In genomic region chr16:20308266-20308665, GRCh38 we compare ENCODE assay signal across 43 cellular contexts. TPM values are rescaled to one million over a fixed set of nuclear protein-coding genes. Genes with fewer than 3 reads are reported as not detected.
"Had no signal": no experiment of that assay in that cellular context is flagged by ENCODE, and none has a peak within 500 bp of the region (broad histone marks: within the 10 kb centered on the region; RNA-seq: fewer than 3 reads in every experiment).

No MANE protein-coding gene starts in this region.

- H3K27me3 Mint-ChIP-seq: activated naive CD4-positive, alpha-beta T cell treated with anti-CD3 and anti-CD28 coated beads, Interleukin-2, amount 10 ng/mL, durations not matched to agents 7 days and 5 days; activated naive CD8-positive, alpha-beta T cell treated with anti-CD3 and anti-CD28 coated beads, Interleukin-2, amount 50 U/mL, for 24 hours had no signal

- ATAC-seq: activated naive CD4-positive, alpha-beta T cell treated with anti-CD3 and anti-CD28 coated beads, Interleukin-2, amount 50 U/mL, for 72 hours; activated naive CD8-positive, alpha-beta T cell treated with anti-CD3 and anti-CD28 coated beads, Interleukin-2, amount 50 U/mL, for 24 hours; activated T-cell treated with anti-CD3 and anti-CD28 coated beads, Interleukin-2, amount 50 U/mL, for 4 hours; activated T-cell treated with anti-CD3 and anti-CD28 coated beads, Interleukin-2, amount 50 U/mL, for 72 hours; activated T-helper 17 cell treated with anti-CD3 and anti-CD28 coated beads, Interleukin-2, amount 50 U/mL, for 72 hours had no signal

- H3K36me3 Mint-ChIP-seq: activated naive CD4-positive, alpha-beta T cell treated with anti-CD3 and anti-CD28 coated beads, Interleukin-2, amount 10 ng/mL, durations not matched to agents 7 days and 5 days; activated naive CD4-positive, alpha-beta T cell treated with anti-CD3 and anti-CD28 coated beads, Interleukin-2, amount 50 U/mL, for 24 hours; activated naive CD4-positive, alpha-beta T cell treated with anti-CD3 and anti-CD28 coated beads, Interleukin-2, amount 50 U/mL, for 72 hours; activated naive CD8-positive, alpha-beta T cell; activated naive CD8-positive, alpha-beta T cell treated with anti-CD3 and anti-CD28 coated beads for 36 hours; activated naive CD8-positive, alpha-beta T cell treated with anti-CD3 and anti-CD28 coated beads, Interleukin-2, amount 10 ng/mL, durations not matched to agents 7 days and 5 days; brain had no signal

- H3K4me1 Mint-ChIP-seq: activated naive CD4-positive, alpha-beta T cell treated with anti-CD3 and anti-CD28 coated beads, Interleukin-2, amount 10 ng/mL, durations not matched to agents 7 days and 5 days; activated naive CD4-positive, alpha-beta T cell treated with anti-CD3 and anti-CD28 coated beads, Interleukin-2, amount 50 U/mL, for 24 hours; activated naive CD8-positive, alpha-beta T cell treated with anti-CD3 and anti-CD28 coated beads for 36 hours; activated naive CD8-positive, alpha-beta T cell treated with anti-CD3 and anti-CD28 coated beads, Interleukin-2, amount 10 ng/mL, durations not matched to agents 7 days and 5 days; activated naive CD8-positive, alpha-beta T cell treated with anti-CD3 and anti-CD28 coated beads, Interleukin-2, amount 50 U/mL, for 24 hours; activated T-helper 17 cell treated with anti-CD3 and anti-CD28 coated beads, Interleukin-2, amount 50 U/mL, for 72 hours; brain; central memory CD8-positive, alpha-beta T cell had no signal

- H3K4me3 Mint-ChIP-seq: activated naive CD4-positive, alpha-beta T cell treated with anti-CD3 and anti-CD28 coated beads for 36 hours; activated naive CD4-positive, alpha-beta T cell treated with anti-CD3 and anti-CD28 coated beads, Interleukin-2, amount 10 ng/mL, durations not matched to agents 7 days and 5 days; activated naive CD4-positive, alpha-beta T cell treated with anti-CD3 and anti-CD28 coated beads, Interleukin-2, amount 50 U/mL, for 24 hours; activated naive CD8-positive, alpha-beta T cell; activated naive CD8-positive, alpha-beta T cell treated with anti-CD3 and anti-CD28 coated beads for 36 hours; activated naive CD8-positive, alpha-beta T cell treated with anti-CD3 and anti-CD28 coated beads, Interleukin-2, amount 10 ng/mL, durations not matched to agents 7 days and 5 days; activated naive CD8-positive, alpha-beta T cell treated with anti-CD3 and anti-CD28 coated beads, Interleukin-2, amount 50 U/mL, for 24 hours; activated T-cell treated with anti-CD3 and anti-CD28 coated beads, Interleukin-2, amount 50 U/mL, for 24 hours; activated T-cell treated with anti-CD3 and anti-CD28 coated beads, Interleukin-2, amount 50 U/mL, for 4 hours; activated T-cell treated with anti-CD3 and anti-CD28 coated beads, Interleukin-2, amount 50 U/mL, for 72 hours; activated T-helper 1 cell treated with anti-CD3 and anti-CD28 coated beads, Interleukin-12 subunit alpha, Interleukin-12 subunit beta, Interleukin-2, Interleukin-4 antibody, amounts not matched to agents 30 ng/mL and 10 ng/mL and 1 ng/mL, durations not matched to agents 14 hours and 24 hours and 36 hours; activated T-helper 17 cell treated with anti-CD3 and anti-CD28 coated beads, Interleukin-2, amount 50 U/mL, for 72 hours; brain; central memory CD8-positive, alpha-beta T cell had no signal

- H3K9me3 Mint-ChIP-seq: activated naive CD4-positive, alpha-beta T cell treated with anti-CD3 and anti-CD28 coated beads for 36 hours; activated naive CD4-positive, alpha-beta T cell treated with anti-CD3 and anti-CD28 coated beads, Interleukin-2, amount 10 ng/mL, durations not matched to agents 7 days and 5 days; activated naive CD4-positive, alpha-beta T cell treated with anti-CD3 and anti-CD28 coated beads, Interleukin-2, amount 50 U/mL, for 24 hours; activated naive CD8-positive, alpha-beta T cell treated with anti-CD3 and anti-CD28 coated beads for 36 hours; activated naive CD8-positive, alpha-beta T cell treated with anti-CD3 and anti-CD28 coated beads, Interleukin-2, amount 10 ng/mL, durations not matched to agents 7 days and 5 days; activated naive CD8-positive, alpha-beta T cell treated with anti-CD3 and anti-CD28 coated beads, Interleukin-2, amount 50 U/mL, for 24 hours; activated T-cell treated with anti-CD3 and anti-CD28 coated beads, Interleukin-2, amount 50 U/mL, for 24 hours; activated T-helper 1 cell treated with anti-CD3 and anti-CD28 coated beads, Interleukin-12 subunit alpha, Interleukin-12 subunit beta, Interleukin-2, Interleukin-4 antibody, amounts not matched to agents 30 ng/mL and 10 ng/mL and 1 ng/mL, durations not matched to agents 14 hours and 24 hours and 36 hours; activated T-helper 17 cell treated with anti-CD3 and anti-CD28 coated beads, Interleukin-2, amount 50 U/mL, for 72 hours; activated T-helper 2 cell treated with anti-CD3 and anti-CD28 coated beads, Interferon-gamma antibody, Interleukin-2, Interleukin-4, amounts not matched to agents 10 μg/mL and 5 μg/mL and 100 μg/mL, durations not matched to agents 14 hours and 24 hours and 36 hours had no signal

- FAIRE-seq: astrocyte, bronchial epithelial cell had no signal

- H3K27ac ChIP-seq: adrenal gland, ascending aorta, brain microvascular endothelial cell, breast epithelium, cardiac muscle cell had no signal

- H3K27ac Mint-ChIP-seq: activated naive CD4-positive, alpha-beta T cell treated with anti-CD3 and anti-CD28 coated beads for 36 hours; activated naive CD4-positive, alpha-beta T cell treated with anti-CD3 and anti-CD28 coated beads, Interleukin-2, amount 10 ng/mL, durations not matched to agents 7 days and 5 days; activated naive CD4-positive, alpha-beta T cell treated with anti-CD3 and anti-CD28 coated beads, Interleukin-2, amount 50 U/mL, for 24 hours; activated naive CD4-positive, alpha-beta T cell treated with anti-CD3 and anti-CD28 coated beads, Interleukin-2, amount 50 U/mL, for 72 hours; activated naive CD8-positive, alpha-beta T cell; activated naive CD8-positive, alpha-beta T cell treated with anti-CD3 and anti-CD28 coated beads for 36 hours; activated naive CD8-positive, alpha-beta T cell treated with anti-CD3 and anti-CD28 coated beads, Interleukin-2, amount 10 ng/mL, durations not matched to agents 7 days and 5 days; activated naive CD8-positive, alpha-beta T cell treated with anti-CD3 and anti-CD28 coated beads, Interleukin-2, amount 50 U/mL, for 24 hours; activated T-cell treated with anti-CD3 and anti-CD28 coated beads, Interleukin-2, amount 50 U/mL, for 24 hours; activated T-cell treated with anti-CD3 and anti-CD28 coated beads, Interleukin-2, amount 50 U/mL, for 72 hours; activated T-helper 1 cell treated with anti-CD3 and anti-CD28 coated beads, Interleukin-12 subunit alpha, Interleukin-12 subunit beta, Interleukin-2, Interleukin-4 antibody, amounts not matched to agents 30 ng/mL and 10 ng/mL and 1 ng/mL, durations not matched to agents 14 hours and 24 hours and 36 hours; activated T-helper 17 cell treated with anti-CD3 and anti-CD28 coated beads, Interleukin-2, amount 50 U/mL, for 72 hours; activated T-helper 2 cell treated with anti-CD3 and anti-CD28 coated beads, Interferon-gamma antibody, Interleukin-2, Interleukin-4, amounts not matched to agents 10 μg/mL and 5 μg/mL and 100 μg/mL, durations not matched to agents 14 hours and 24 hours and 36 hours; brain had no signal

- H3K27me3 ChIP-seq: adrenal gland, ascending aorta, brain microvascular endothelial cell, breast epithelium, cardiac muscle cell had no signal

- H3K4me1 ChIP-seq: adrenal gland, ascending aorta, breast epithelium had no signal

- H3K9me3 ChIP-seq: adrenal gland, ascending aorta, breast epithelium had no signal

- DNase-seq: activated effector memory CD4-positive, alpha-beta T cell treated with anti-CD3 and anti-CD28 coated beads, Interleukin-2, amount 50 U/mL, for 16 hours; activated effector memory CD4-positive, alpha-beta T cell treated with Interleukin-2 at 50 U/mL for 16 hours; activated gamma-delta T cell; activated gamma-delta T cell treated with Interleukin-2 at 50 U/mL for 16 hours; activated naive CD4-positive, alpha-beta T cell; activated naive CD4-positive, alpha-beta T cell treated with anti-CD3 and anti-CD28 coated beads for 36 hours; activated naive CD4-positive, alpha-beta T cell treated with anti-CD3 and anti-CD28 coated beads, Interleukin-2, amount 10 ng/mL, durations not matched to agents 7 days and 5 days; activated naive CD4-positive, alpha-beta T cell treated with anti-CD3 and anti-CD28 coated beads, Interleukin-2, amount 50 U/mL, for 16 hours; activated naive CD4-positive, alpha-beta T cell treated with Interleukin-2 at 50 U/mL for 16 hours; activated naive CD8-positive, alpha-beta T cell treated with anti-CD3 and anti-CD28 coated beads for 36 hours; activated naive CD8-positive, alpha-beta T cell treated with anti-CD3 and anti-CD28 coated beads, Interleukin-2, amount 10 ng/mL, durations not matched to agents 7 days and 5 days; activated naive CD8-positive, alpha-beta T cell treated with anti-CD3 and anti-CD28 coated beads, Interleukin-2, amount 50 U/mL, for 24 hours; activated T-cell treated with anti-CD3 and anti-CD28 coated beads for 4 hours; activated T-cell treated with anti-CD3 and anti-CD28 coated beads, Interleukin-2, amount 50 U/mL, for 1 hour; activated T-cell treated with anti-CD3 and anti-CD28 coated beads, Interleukin-2, amount 50 U/mL, for 24 hours; activated T-cell treated with anti-CD3 and anti-CD28 coated beads, Interleukin-2, amount 50 U/mL, for 4 hours; activated T-cell treated with anti-CD3 and anti-CD28 coated beads, Interleukin-2, amount 50 U/mL, for 48 hours; activated T-cell treated with anti-CD3 and anti-CD28 coated beads, Interleukin-2, amount 50 U/mL, for 72 hours; adrenal gland; amniotic stem cell; amygdala; anterior cingulate cortex; aorta; brain microvascular endothelial cell; caudate nucleus; central memory CD4-positive, alpha-beta T cell; cerebellar nuclear complex had no signal

- H3K36me3 ChIP-seq: adrenal gland, ascending aorta, brain microvascular endothelial cell, breast epithelium, cardiac muscle cell had no signal

- H3K4me3 ChIP-seq: adrenal gland, ascending aorta, breast epithelium, cardiac muscle cell had no signal

RNA-seq across cellular contexts. Expression of gene GP2, which starts 19.0 kb away (rescaled TPM):
- total RNA-seq: activated naive CD4-positive, alpha-beta T cell treated with anti-CD3 and anti-CD28 coated beads for 36 hours; activated naive CD4-positive, alpha-beta T cell treated with anti-CD3 and anti-CD28 coated beads, Interleukin-2, amount 50 U/mL, for 72 hours; activated naive CD8-positive, alpha-beta T cell treated with anti-CD3 and anti-CD28 coated beads for 36 hours; activated naive CD8-positive, alpha-beta T cell treated with anti-CD3 and anti-CD28 coated beads, Interleukin-2, amount 10 ng/mL, durations not matched to agents 7 days and 5 days; activated T-cell treated with anti-CD3 and anti-CD28 coated beads, Interleukin-2, amount 50 U/mL, for 72 hours; activated T-helper 1 cell treated with anti-CD3 and anti-CD28 coated beads, Interleukin-12 subunit alpha, Interleukin-12 subunit beta, Interleukin-2, Interleukin-4 antibody, amounts not matched to agents 30 ng/mL and 10 ng/mL and 1 ng/mL, durations not matched to agents 14 hours and 24 hours and 36 hours; activated T-helper 17 cell treated with anti-CD3 and anti-CD28 coated beads, Interleukin-2, amount 50 U/mL, for 72 hours; activated T-helper 2 cell treated with anti-CD3 and anti-CD28 coated beads, Interferon-gamma antibody, Interleukin-2, Interleukin-4, amounts not matched to agents 10 μg/mL and 5 μg/mL and 100 μg/mL, durations not matched to agents 14 hours and 24 hours and 36 hours; astrocyte; bronchial epithelial cell; cardiac muscle cell; cardiac septum; cerebellum; chondrocyte had no signal
- polyA plus RNA-seq: cardiac muscle cell had no signal

RNA-seq across cellular contexts. Expression of gene UMOD, which starts 44.2 kb away (rescaled TPM):
- total RNA-seq: activated naive CD4-positive, alpha-beta T cell treated with anti-CD3 and anti-CD28 coated beads for 36 hours; activated naive CD4-positive, alpha-beta T cell treated with anti-CD3 and anti-CD28 coated beads, Interleukin-2, amount 50 U/mL, for 72 hours; activated naive CD8-positive, alpha-beta T cell treated with anti-CD3 and anti-CD28 coated beads for 36 hours; activated naive CD8-positive, alpha-beta T cell treated with anti-CD3 and anti-CD28 coated beads, Interleukin-2, amount 10 ng/mL, durations not matched to agents 7 days and 5 days; activated T-cell treated with anti-CD3 and anti-CD28 coated beads, Interleukin-2, amount 50 U/mL, for 4 hours; activated T-cell treated with anti-CD3 and anti-CD28 coated beads, Interleukin-2, amount 50 U/mL, for 72 hours; activated T-helper 1 cell treated with anti-CD3 and anti-CD28 coated beads, Interleukin-12 subunit alpha, Interleukin-12 subunit beta, Interleukin-2, Interleukin-4 antibody, amounts not matched to agents 30 ng/mL and 10 ng/mL and 1 ng/mL, durations not matched to agents 14 hours and 24 hours and 36 hours; activated T-helper 17 cell treated with anti-CD3 and anti-CD28 coated beads, Interleukin-2, amount 50 U/mL, for 72 hours; activated T-helper 2 cell treated with anti-CD3 and anti-CD28 coated beads, Interferon-gamma antibody, Interleukin-2, Interleukin-4, amounts not matched to agents 10 μg/mL and 5 μg/mL and 100 μg/mL, durations not matched to agents 14 hours and 24 hours and 36 hours; adrenal gland; aorta; ascending aorta; astrocyte; breast epithelium; bronchial epithelial cell; cardiac muscle cell; cardiac septum; cerebellum; chondrocyte had no signal
- polyA plus RNA-seq: adrenal gland, aorta, cardiac muscle cell had no signal
